32 cellular contexts compared by ENCODE assay signal in genomic region chr4:177460460-177460859, GRCh38.
"Had no signal": no experiment of that assay in that cellular context is flagged by ENCODE, and none has a peak within 500 bp of the region (broad histone marks: within the 10 kb centered on the region; RNA-seq: fewer than 3 reads in every experiment).

No MANE protein-coding gene starts in this region.

- H3K36me3 ChIP-seq: adrenal gland, brain microvascular endothelial cell, breast epithelium had no signal

- H3K4me1 ChIP-seq: adrenal gland, body of pancreas, breast epithelium had no signal

- H3K27me3 ChIP-seq: adrenal gland, body of pancreas, brain microvascular endothelial cell, breast epithelium had no signal

- DNase-seq: activated B cell treated with CpG ODN at 0.5 μM for 24 hours; activated CD4-positive, alpha-beta memory T cell treated with anti-CD3 and anti-CD28 coated beads for 36 hours; activated CD4-positive, alpha-beta T cell treated with anti-CD3 and anti-CD28 coated beads for 4 hours; activated CD4-positive, alpha-beta T cell treated with anti-CD3 and anti-CD28 coated beads, Interleukin-2, amount 50 U/mL, for 1 hour; activated CD4-positive, alpha-beta T cell treated with anti-CD3 and anti-CD28 coated beads, Interleukin-2, amount 50 U/mL, for 4 hours; activated CD4-positive, CD25-positive, alpha-beta regulatory T cell treated with anti-CD3 and anti-CD28 coated beads, Interleukin-2, amount 50 U/mL, for 72 hours; activated CD8-positive, alpha-beta memory T cell treated with anti-CD3 and anti-CD28 coated beads, Interleukin-2, amount 50 U/mL, for 4 hours; activated CD8-positive, alpha-beta T cell treated with anti-CD3 and anti-CD28 coated beads for 36 hours; activated effector memory CD4-positive, alpha-beta T cell treated with anti-CD3 and anti-CD28 coated beads, Interleukin-2, amount 50 U/mL, for 16 hours; activated gamma-delta T cell treated with Interleukin-2 at 50 U/mL for 16 hours; activated naive CD4-positive, alpha-beta T cell; activated naive CD4-positive, alpha-beta T cell treated with anti-CD3 and anti-CD28 coated beads for 36 hours; activated naive CD4-positive, alpha-beta T cell treated with anti-CD3 and anti-CD28 coated beads, Interleukin-2, amount 50 U/mL, for 16 hours; activated naive CD8-positive, alpha-beta T cell treated with anti-CD3 and anti-CD28 coated beads for 36 hours; activated T-cell treated with anti-CD3 and anti-CD28 coated beads for 4 hours; activated T-cell treated with anti-CD3 and anti-CD28 coated beads, Interleukin-2, amount 50 U/mL, for 1 hour; activated T-cell treated with anti-CD3 and anti-CD28 coated beads, Interleukin-2, amount 50 U/mL, for 4 hours; activated T-cell treated with anti-CD3 and anti-CD28 coated beads, Interleukin-2, amount 50 U/mL, for 72 hours; adrenal gland; amniotic stem cell; aorta; body of pancreas; brain microvascular endothelial cell; central memory CD4-positive, alpha-beta T cell; T-helper 1 cell; T-helper 2 cell; T-helper 9 cell had no signal

- H3K9me3 ChIP-seq: adrenal gland, body of pancreas, breast epithelium had no signal

- ATAC-seq: activated CD8-positive, alpha-beta T cell treated with anti-CD3 and anti-CD28 coated beads for 36 hours; activated naive CD4-positive, alpha-beta T cell treated with anti-CD3 and anti-CD28 coated beads, Interleukin-2, amount 50 U/mL, for 72 hours; activated T-cell treated with anti-CD3 and anti-CD28 coated beads, Interleukin-2, amount 50 U/mL, for 4 hours; activated T-cell treated with anti-CD3 and anti-CD28 coated beads, Interleukin-2, amount 50 U/mL, for 72 hours; activated T-helper 17 cell treated with anti-CD3 and anti-CD28 coated beads, Interleukin-2, amount 50 U/mL, for 72 hours; body of pancreas had no signal

- H3K4me3 ChIP-seq: adrenal gland, body of pancreas, breast epithelium had no signal

- H3K27ac ChIP-seq: adrenal gland, body of pancreas, brain microvascular endothelial cell, breast epithelium, VCaP had no signal

- FAIRE-seq: TTC549 had no signal
